19 cellular contexts compared by ENCODE assay signal in the genomic region with DNA sequence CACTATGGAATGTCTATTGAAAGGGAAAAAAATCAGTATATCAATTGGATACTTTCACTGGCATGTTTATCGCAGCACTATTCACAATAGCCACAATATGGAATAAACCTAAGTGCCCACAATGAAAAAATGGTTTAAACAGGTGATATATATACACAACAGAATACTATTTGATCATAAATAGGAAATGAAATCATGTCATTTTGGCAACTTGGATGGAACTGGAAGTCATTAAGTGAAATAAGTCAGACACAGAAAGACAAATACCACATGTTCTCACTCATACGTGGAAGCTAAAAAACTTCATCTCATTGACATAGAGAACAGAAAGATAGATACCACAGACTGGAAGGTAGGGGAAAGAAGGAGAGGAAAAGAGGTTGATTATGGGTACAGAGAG.
"Had no signal": no experiment of that assay in that cellular context is flagged by ENCODE, and none has a peak within 500 bp of the region (broad histone marks: within the 10 kb centered on the region; RNA-seq: fewer than 3 reads in every experiment).

No MANE protein-coding gene starts in this region.

- H3K27me3 ChIP-seq: esophagus muscularis mucosa, gastrocnemius medialis, heart right ventricle, left lung had no signal

- H3K4me1 ChIP-seq: esophagus muscularis mucosa, gastrocnemius medialis, heart right ventricle, left lung, lower lobe of right lung had no signal

- H3K36me3 ChIP-seq: esophagus muscularis mucosa, gastrocnemius medialis, heart right ventricle, left lung, lower lobe of right lung had no signal

- H3K27ac ChIP-seq: coronary artery, dorsolateral prefrontal cortex, esophagus muscularis mucosa, gastrocnemius medialis, heart right ventricle, left lung, lower lobe of right lung had no signal

- DNase-seq: dorsolateral prefrontal cortex; effector CD4-positive, alpha-beta T cell; effector memory CD4-positive, alpha-beta T cell; foreskin fibroblast; foreskin melanocyte; gastrocnemius medialis; glutamatergic neuron; head of caudate nucleus; heart right ventricle; hippocampal formation; left cardiac atrium; left lung; left ventricle myocardium superior; lower lobe of right lung; mesenchymal stem cell; mucosa of descending colon; naive B cell had no signal

- H3K4me3 ChIP-seq: coronary artery, dorsolateral prefrontal cortex, esophagus muscularis mucosa, gastrocnemius medialis, heart right ventricle, left lung, lower lobe of right lung, mucosa of descending colon had no signal

- H3K9me3 ChIP-seq: esophagus muscularis mucosa, gastrocnemius medialis, heart right ventricle, left lung, lower lobe of right lung, mucosa of descending colon had no signal

- ATAC-seq: gastrocnemius medialis, heart right ventricle, left cardiac atrium, left lung, left ventricle myocardium superior, lower lobe of right lung, mucosa of descending colon had no signal
